Comparison of ENCODE assay signal across 9 cellular contexts in genomic region chr7:22565315-22565811, GRCh38.
DNase-seq lines count a peak whose midpoint lies in the region; ATAC-seq, FAIRE-seq and TF ChIP-seq lines count a peak whose summit lies in the region.
"Had no signal": no experiment of that assay in that cellular context is flagged by ENCODE, and none has a peak within 500 bp of the region (broad histone marks: within the 10 kb centered on the region; RNA-seq: fewer than 3 reads in every experiment).

No MANE protein-coding gene starts in this region.

- H3K4me3 ChIP-seq in cardiac fibroblast (replicated peaks in 1 of 2; ENCODE audit: low read depth in 2 of 2, low read length in 2 of 2): no peak overlapping the region

- TF ChIP-seq CTCF in cardiac fibroblast (IDR thresholded peaks at IDR 0.05; ENCODE audit: low read depth, low read length) (no peak), osteocyte (IDR thresholded peaks at IDR 0.05) (no peak)

- peaks cover 36% of the 10 kb centered on the region for H3K27me3 Mint-ChIP-seq in activated naive CD4-positive, alpha-beta T cell treated with anti-CD3 and anti-CD28 coated beads, Interleukin-2, amount 10 ng/mL, durations not matched to agents 7 days and 5 days
- H3K27me3 Mint-ChIP-seq in IgD-negative memory B cell: no peaks in the 10 kb centered on the region
- H3K27me3 Mint-ChIP-seq in osteocyte (ENCODE audit: unreplicated experiment): no peaks in the 10 kb centered on the region

- H3K4me3 Mint-ChIP-seq in activated naive CD4-positive, alpha-beta T cell treated with anti-CD3 and anti-CD28 coated beads, Interleukin-2, amount 10 ng/mL, durations not matched to agents 7 days and 5 days: peak overlapping the region; percentile 71
- H3K4me3 Mint-ChIP-seq in IgD-negative memory B cell (peak overlapping the region in 2 of 4 donors; percentile 13 to 55), osteocyte (ENCODE audit: unreplicated experiment) (no peak overlapping the region)

- peak overlapping the region; percentile 87 for H3K27ac Mint-ChIP-seq in activated naive CD4-positive, alpha-beta T cell treated with anti-CD3 and anti-CD28 coated beads, Interleukin-2, amount 10 ng/mL, durations not matched to agents 7 days and 5 days
- peak overlapping the region in 2 of 3 donors; percentile 58 to 64 for H3K27ac Mint-ChIP-seq in IgD-negative memory B cell
- H3K27ac Mint-ChIP-seq in osteocyte (ENCODE audit: unreplicated experiment): peak overlapping the region; percentile 64

- H3K4me1 Mint-ChIP-seq in activated naive CD4-positive, alpha-beta T cell treated with anti-CD3 and anti-CD28 coated beads, Interleukin-2, amount 10 ng/mL, durations not matched to agents 7 days and 5 days: peaks cover 75% of the 10 kb centered on the region
- peaks cover 43 to 45% (median 44%) of the 10 kb centered on the region in 3 donors for H3K4me1 Mint-ChIP-seq in IgD-negative memory B cell
- H3K4me1 Mint-ChIP-seq in osteocyte (ENCODE audit: unreplicated experiment): peaks cover 56% of the 10 kb centered on the region

- no peak for ATAC-seq in HG03025 (IDR thresholded peaks at IDR 0.05; ENCODE audit: low FRiP score, unreplicated experiment)

- peaks cover 32% of the 10 kb centered on the region for H3K36me3 Mint-ChIP-seq in activated naive CD4-positive, alpha-beta T cell treated with anti-CD3 and anti-CD28 coated beads, Interleukin-2, amount 10 ng/mL, durations not matched to agents 7 days and 5 days
- H3K36me3 Mint-ChIP-seq in IgD-negative memory B cell: no peaks in the 10 kb centered on the region
- no peaks in the 10 kb centered on the region for H3K36me3 Mint-ChIP-seq in osteocyte (ENCODE audit: unreplicated experiment)

- no peak for FAIRE-seq in frontal cortex (lab: Jason Lieb, UNC)
- FAIRE-seq: G401.6 had no signal

- CTCF ChIA-PET in activated naive CD4-positive, alpha-beta T cell treated with anti-CD3 and anti-CD28 coated beads, Interleukin-2, amount 10 ng/mL, durations not matched to agents 7 days and 5 days (lab: Charles Lee): interaction anchor here (0.6 to 15.4 kb wide), 5 partner anchors 26 to 707 kb away, joined by 3 to 443 read pairs (median 3); partner anchors contain the start of gene IL6

- H3K9me3 Mint-ChIP-seq in activated naive CD4-positive, alpha-beta T cell treated with anti-CD3 and anti-CD28 coated beads, Interleukin-2, amount 10 ng/mL, durations not matched to agents 7 days and 5 days: no peaks in the 10 kb centered on the region
- H3K9me3 Mint-ChIP-seq in IgD-negative memory B cell (peaks cover 0 to 2% (median 0%) of the 10 kb centered on the region in 3 donors), osteocyte (ENCODE audit: unreplicated experiment) (no peaks in the 10 kb centered on the region)

- DNase-seq in activated naive CD4-positive, alpha-beta T cell treated with anti-CD3 and anti-CD28 coated beads, Interleukin-2, amount 10 ng/mL, durations not matched to agents 7 days and 5 days: no peak
- DNase-seq in activated naive CD4-positive, alpha-beta T cell (lab: John Stamatoyannopoulos, UW): no peak
- peak; percentile 62 to 81 for DNase-seq in cardiac fibroblast (ENCODE audit: low read depth in 2 of 2)
- DNase-seq in osteocyte (ENCODE audit: extremely low spot score, unreplicated experiment): peak; percentile 21
- no peak for DNase-seq in frontal cortex (ENCODE audit: low spot score in 2 of 2)
- no peak for DNase-seq in stimulated activated CD4-positive, alpha-beta T cell treated with anti-CD3 and anti-CD28 coated beads, Interleukin-4, amount 100 ng/mL, for 24 hours

Comparison
In these comparisons a context has a peak if more than half of its experiments do, and no peak if none do; other contexts are left out.
1. DNase-seq: peak in cardiac fibroblast (2 of 2) and osteocyte (single experiment); none in activated naive CD4-positive, alpha-beta T cell treated with anti-CD3 and anti-CD28 coated beads, Interleukin-2, amount 10 ng/mL, durations not matched to agents 7 days and 5 days (single experiment), activated naive CD4-positive, alpha-beta T cell (0 of 4), frontal cortex (0 of 2) and stimulated activated CD4-positive, alpha-beta T cell treated with anti-CD3 and anti-CD28 coated beads, Interleukin-4, amount 100 ng/mL, for 24 hours (single experiment).
2. Peak in every context shown above with its lines, with median percentiles within 50 percentile points of each other: H3K27ac Mint-ChIP-seq.